Comparison of ENCODE assay signal across 8 cellular contexts in genomic region chr2:10028988-10029874, GRCh38. TPM values are rescaled to one million over a fixed set of nuclear protein-coding genes. Genes with fewer than 3 reads are reported as not detected.
DNase-seq lines count a peak whose midpoint lies in the region; ATAC-seq, FAIRE-seq and TF ChIP-seq lines count a peak whose summit lies in the region.

No MANE protein-coding gene starts in this region.

- H3K9me3 ChIP-seq in SJSA1 (replicated peaks) = no peaks in the 10 kb centered on the region
- no peaks in the 10 kb centered on the region for H3K9me3 ChIP-seq in thoracic aorta

- H3K27ac Mint-ChIP-seq in memory B cell = peak overlapping the region; percentile 98

- in situ Hi-C loops in astrocyte of the spinal cord (cut with HindIII; ENCODE audit: low sequenced_read_pairs) = loop anchor here (25.0 kb wide), 1 partner anchor 217 kb away; no protein-coding TSS in a partner anchor

- no peaks in the 10 kb centered on the region for H3K9me3 Mint-ChIP-seq in memory B cell

- no peaks in the 10 kb centered on the region for H3K27me3 ChIP-seq in SJSA1 (replicated peaks)
- no peaks in the 10 kb centered on the region for H3K27me3 ChIP-seq in thoracic aorta (replicated peaks; ENCODE audit: insufficient read depth)

- peaks cover 2% of the 10 kb centered on the region for H3K36me3 Mint-ChIP-seq in memory B cell

- DNase-seq in CMK (ENCODE audit: low read depth) (peak; percentile 98), H54 (ENCODE audit: insufficient read length, low spot score) (peak; percentile 52), SJSA1 (ENCODE audit: low read depth in 1 of 2, low spot score in 2 of 2) (peak; percentile 89 to 90), astrocyte of the spinal cord (ENCODE audit: low read depth, low spot score) (peak; percentile 49), memory B cell (ENCODE audit: low spot score in 2 of 2) (peak; percentile 55 to 76), thoracic aorta (ENCODE audit: low spot score) (no peak), hepatic stellate cell (ENCODE audit: low spot score) (no peak), RCC 7860 (ENCODE audit: low spot score) (no peak)

- ATAC-seq in memory B cell (ENCODE audit: low read depth) (peak; percentile 95), thoracic aorta (ENCODE audit: insufficient number of reproducible peaks, low FRiP score, low read depth) (no peak)

- H3K36me3 ChIP-seq in SJSA1 = no peaks in the 10 kb centered on the region
- H3K36me3 ChIP-seq in thoracic aorta = no peaks in the 10 kb centered on the region

- TF ChIP-seq POLR2A in H54 (IDR thresholded peaks at IDR 0.05; ENCODE audit: low read depth, low read length) = no peak

- peaks cover 21% of the 10 kb centered on the region for H3K4me1 ChIP-seq in SJSA1 (replicated peaks)
- no peaks in the 10 kb centered on the region for H3K4me1 ChIP-seq in thoracic aorta (ENCODE audit: control insufficient read depth in 1 of 2, low read depth in 2 of 2)

- peak overlapping the region; percentile 92 for H3K4me3 Mint-ChIP-seq in memory B cell

- peaks cover 37% of the 10 kb centered on the region for H3K4me1 Mint-ChIP-seq in memory B cell

- TF ChIP-seq CTCF in astrocyte of the spinal cord (IDR thresholded peaks at IDR 0.05; ENCODE audit: low read depth, low read length) (no peak), thoracic aorta (IDR thresholded peaks at IDR 0.05) (no peak)

- FAIRE-seq in H54 (lab: Jason Lieb, UNC) (no peak), RCC 7860 (lab: Jason Lieb, UNC) (no peak)

- H3K27ac ChIP-seq in SJSA1 (peak overlapping the region; percentile 81), thoracic aorta (peak overlapping the region in 1 of 2 donors; percentile 30)

- H3K27me3 Mint-ChIP-seq in memory B cell = no peaks in the 10 kb centered on the region

- peak overlapping the region; percentile 28 for H3K4me3 ChIP-seq in SJSA1
- H3K4me3 ChIP-seq in astrocyte of the spinal cord (ENCODE audit: low read depth, low read length) = no peak overlapping the region
- H3K4me3 ChIP-seq in thoracic aorta = peak overlapping the region; percentile 29

RNA-seq across cellular contexts. Expression of gene KLF11, which starts 14.1 kb away (rescaled TPM):
- total RNA-seq in SJSA1 (2014; rRNA removed; shearing (Covaris generic)) = 13.6 and 16.0 TPM in 2 replicates
- 10 to 100 TPM; 14.4 to 20.0 TPM for total RNA-seq in thoracic aorta

RNA-seq across cellular contexts. Expression of gene CYS1, which starts 51.0 kb away (rescaled TPM):
- total RNA-seq in SJSA1 (2014; rRNA removed; shearing (Covaris generic)) = 13.7 and 21.3 TPM in 2 replicates
- 10 to 100 TPM; 13.5 to 26.9 TPM for total RNA-seq in thoracic aorta

Comparison
In these comparisons a context has a peak if more than half of its experiments do, and no peak if none do; other contexts are left out.
1. DNase-seq: peak in CMK (single experiment), H54 (single experiment), SJSA1 (2 of 2), astrocyte of the spinal cord (single experiment) and memory B cell (2 of 2); none in thoracic aorta (single experiment), hepatic stellate cell (single experiment) and RCC 7860 (single experiment).